ENCODE assay signal across 18 cellular contexts in genomic region chr1:64961923-64962322, GRCh38. TPM values are rescaled to one million over a fixed set of nuclear protein-coding genes. Genes with fewer than 3 reads are reported as not detected.
DNase-seq lines count a peak whose midpoint lies in the region; ATAC-seq and TF ChIP-seq lines count a peak whose summit lies in the region.
"Had no signal": no experiment of that assay in that cellular context is flagged by ENCODE, and none has a peak within 500 bp of the region (broad histone marks: within the 10 kb centered on the region; RNA-seq: fewer than 3 reads in every experiment).

No MANE protein-coding gene starts in this region.

- no peaks in the 10 kb centered on the region for H3K36me3 ChIP-seq in Loucy (ENCODE audit: insufficient read depth, low read length)
- no peaks in the 10 kb centered on the region for H3K36me3 ChIP-seq in body of pancreas (replicated peaks in 1 of 2; ENCODE audit: insufficient read depth in 1 of 2, low read depth in 2 of 2)
- no peaks in the 10 kb centered on the region for H3K36me3 ChIP-seq in psoas muscle (ENCODE audit: insufficient read depth in 1 of 2, low read depth in 1 of 2)

- peak overlapping the region; percentile 73 for H3K27ac Mint-ChIP-seq in activated CD4-positive, alpha-beta T cell treated with anti-CD3 and anti-CD28 coated beads, Interleukin-2, amount 10 ng/mL, durations not matched to agents 24 days and 14 days

- peaks cover 11% of the 10 kb centered on the region for H3K36me3 Mint-ChIP-seq in activated CD4-positive, alpha-beta T cell treated with anti-CD3 and anti-CD28 coated beads, Interleukin-2, amount 10 ng/mL, durations not matched to agents 24 days and 14 days (ENCODE audit: low read depth)

- H3K27ac ChIP-seq in body of pancreas (peak overlapping the region in 3 of 4 donors; percentile 28 to 76 (median 31)), psoas muscle (peak overlapping the region; percentile 48)

- peaks cover 92% of the 10 kb centered on the region for H3K79me2 ChIP-seq in Loucy (ENCODE audit: insufficient read depth, low read length)

- H3K4me3 ChIP-seq in Loucy (ENCODE audit: low read length, poor library complexity, severe bottlenecking) = peak overlapping the region; percentile 96
- H3K4me3 ChIP-seq in body of pancreas = no peak overlapping the region
- no peak overlapping the region for H3K4me3 ChIP-seq in psoas muscle
- H3K4me3 ChIP-seq: smooth muscle cell had no signal

- H3K27me3 ChIP-seq in Loucy (ENCODE audit: insufficient read depth, low read length, poor library complexity, severe bottlenecking) (no peaks in the 10 kb centered on the region), body of pancreas (no peaks in the 10 kb centered on the region), psoas muscle (ENCODE audit: insufficient read depth in 3 of 3, low read length in 2 of 3) (no peaks in the 10 kb centered on the region)

- no peak overlapping the region for H2AFZ ChIP-seq in Loucy (ENCODE audit: low read length)

- no peaks in the 10 kb centered on the region for H3K9me3 Mint-ChIP-seq in activated CD4-positive, alpha-beta T cell treated with anti-CD3 and anti-CD28 coated beads, Interleukin-2, amount 10 ng/mL, durations not matched to agents 24 days and 14 days

- no peak for TF ChIP-seq CTCF in Loucy (conservative IDR thresholded peaks at IDR 0.05; ENCODE audit: low read length)
- TF ChIP-seq CTCF in body of pancreas (IDR thresholded peaks at IDR 0.05) = no peak
- no peak for TF ChIP-seq CTCF in psoas muscle (IDR thresholded peaks at IDR 0.05)

- no peak for DNase-seq in activated CD4-positive, alpha-beta T cell treated with anti-CD3 and anti-CD28 coated beads, Interleukin-2, amount 10 ng/mL, durations not matched to agents 24 days and 14 days
- no peak for DNase-seq in activated CD4-positive, alpha-beta T cell treated with anti-CD3 and anti-CD28 coated beads for 1 hour
- no peak for DNase-seq in body of pancreas
- no peak for DNase-seq in psoas muscle
- DNase-seq: activated CD8-positive, alpha-beta memory T cell treated with anti-CD3 and anti-CD28 coated beads, Interleukin-2, amount 50 U/mL, for 48 hours; Caco-2; hippocampal formation; Kasumi-1; NCI-H1436 treated with DMSO at 0.1 percent for 48 hours; NCI-H446 treated with DMSO at 0.1 percent for 48 hours; OCI-M1; posterior cingulate gyrus; substantia nigra had no signal

- peak overlapping the region; percentile 86 for H3K4me2 ChIP-seq in Loucy (ENCODE audit: low read depth, low read length, poor library complexity, severe bottlenecking)
- H3K4me2 ChIP-seq: smooth muscle cell had no signal

- no peak for ATAC-seq in body of pancreas
- no peak for ATAC-seq in psoas muscle
- ATAC-seq in HG03342 (IDR thresholded peaks at IDR 0.05; ENCODE audit: unreplicated experiment) = no peak
- ATAC-seq in GM19397 (IDR thresholded peaks at IDR 0.05; ENCODE audit: unreplicated experiment) = no peak
- no peak for ATAC-seq in GM19324 (IDR thresholded peaks at IDR 0.05; ENCODE audit: low FRiP score, unreplicated experiment)

- no peak for TF ChIP-seq POLR2A in body of pancreas (IDR thresholded peaks at IDR 0.05)

- H3K4me3 Mint-ChIP-seq in activated CD4-positive, alpha-beta T cell treated with anti-CD3 and anti-CD28 coated beads, Interleukin-2, amount 10 ng/mL, durations not matched to agents 24 days and 14 days = peak overlapping the region; percentile 63

- peaks cover 64% of the 10 kb centered on the region for H4K20me1 ChIP-seq in Loucy (ENCODE audit: insufficient read depth, low read length, poor library complexity, severe bottlenecking)

- WGBS in body of pancreas, 2 donors = 39 to 44% methylated on average over 1 of the region's 1 CpG
- 75 to 78% (median 76%) methylated on average over 1 of the region's 1 CpG for WGBS in psoas muscle, 3 donors

- H3K9me2 ChIP-seq in Loucy (replicated peaks; ENCODE audit: low read depth, low read length) = no peaks in the 10 kb centered on the region

- H3K27me3 Mint-ChIP-seq in activated CD4-positive, alpha-beta T cell treated with anti-CD3 and anti-CD28 coated beads, Interleukin-2, amount 10 ng/mL, durations not matched to agents 24 days and 14 days = no peaks in the 10 kb centered on the region

- H3K9me3 ChIP-seq in Loucy (ENCODE audit: insufficient read depth, low read depth, low read length) = no peaks in the 10 kb centered on the region
- no peaks in the 10 kb centered on the region for H3K9me3 ChIP-seq in body of pancreas
- no peaks in the 10 kb centered on the region for H3K9me3 ChIP-seq in psoas muscle
- H3K9me3 ChIP-seq: Caco-2 had no signal

- peak overlapping the region; percentile 89 for H3K9ac ChIP-seq in Loucy (ENCODE audit: low read depth, low read length, poor library complexity, severe bottlenecking)

- intact Hi-C loops in activated CD4-positive, alpha-beta T cell treated with anti-CD3 and anti-CD28 coated beads, Interleukin-2, amount 10 ng/mL, durations not matched to agents 24 days and 14 days (cut with micrococcal nuclease) = loop anchor here (2.0 to 10.0 kb wide), 8 partner anchors 13 to 1970 kb away; no protein-coding TSS in a partner anchor
- intact Hi-C loops in body of pancreas (cut with DNase I) = no loop called here
- intact Hi-C loops in psoas muscle (cut with DNase I) = no loop called here

- peaks cover 3% of the 10 kb centered on the region; the same call in 1 of the 2 replicates for H3F3A ChIP-seq in Loucy (ENCODE audit: low read depth)

- H3K4me1 ChIP-seq in Loucy (ENCODE audit: insufficient read depth, low read length, poor library complexity, severe bottlenecking) (peaks cover 80% of the 10 kb centered on the region), body of pancreas (peaks cover 50% of the 10 kb centered on the region), psoas muscle (peaks cover 77% of the 10 kb centered on the region)
- H3K4me1 ChIP-seq: Caco-2 had no signal

- H3K4me1 Mint-ChIP-seq in activated CD4-positive, alpha-beta T cell treated with anti-CD3 and anti-CD28 coated beads, Interleukin-2, amount 10 ng/mL, durations not matched to agents 24 days and 14 days = peaks cover 63% of the 10 kb centered on the region

RNA-seq across cellular contexts. Expression of gene JAK1, which starts 4.4 kb away (rescaled TPM):
- 86.5 and 86.6 TPM in 2 replicates for total RNA-seq in activated CD4-positive, alpha-beta T cell treated with anti-CD3 and anti-CD28 coated beads, Interleukin-2, amount 10 ng/mL, durations not matched to agents 24 days and 14 days
- total RNA-seq in body of pancreas = 100 to 1,000 TPM; 106 to 136 TPM
- total RNA-seq in psoas muscle = 100 to 1,000 TPM; 101 to 137 (median 119) TPM
- polyA plus RNA-seq in psoas muscle = 10 to 100 TPM; 33.7 to 80.3 (median 34.0) TPM
